In the genomic region with DNA sequence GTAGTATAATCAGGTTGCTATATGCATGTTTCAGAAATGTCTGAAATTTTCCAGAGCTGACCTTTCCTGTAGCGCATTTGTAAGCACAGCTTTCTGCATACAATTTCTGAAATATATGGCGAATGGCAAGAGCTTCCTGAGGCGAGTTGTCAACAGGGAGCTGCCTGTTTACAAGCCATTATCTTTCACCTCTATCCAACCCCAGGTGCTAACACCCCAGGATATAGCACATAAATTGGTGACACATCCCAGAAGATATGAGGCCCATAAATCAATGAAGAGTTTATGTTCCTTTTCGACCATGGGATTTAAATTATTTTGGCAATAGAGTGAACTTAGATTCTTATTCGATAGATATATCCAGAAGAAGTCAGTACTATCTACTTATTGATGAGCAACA, we compare ENCODE assay signal across 22 cellular contexts.
"Had no signal": no experiment of that assay in that cellular context is flagged by ENCODE, and none has a peak within 500 bp of the region (broad histone marks: within the 10 kb centered on the region; RNA-seq: fewer than 3 reads in every experiment).

No MANE protein-coding gene starts in this region.

- ATAC-seq: activated CD8-positive, alpha-beta T cell treated with anti-CD3 and anti-CD28 coated beads, Interleukin-2, amount 10 ng/mL, durations not matched to agents 7 days and 5 days; T-helper 17 cell; WTC11 had no signal

- H3K36me3 ChIP-seq: adrenal gland had no signal

- DNase-seq: activated CD4-positive, alpha-beta T cell treated with anti-CD3 and anti-CD28 coated beads for 48 hours; activated CD4-positive, alpha-beta T cell treated with anti-CD3 and anti-CD28 coated beads, Interleukin-2, amount 50 U/mL, for 4 hours; activated CD4-positive, CD25-positive, alpha-beta regulatory T cell treated with anti-CD3 and anti-CD28 coated beads, Interleukin-2, amount 50 U/mL, for 72 hours; activated CD8-positive, alpha-beta memory T cell treated with anti-CD3 and anti-CD28 coated beads, Interleukin-2, amount 50 U/mL, for 48 hours; activated CD8-positive, alpha-beta T cell treated with anti-CD3 and anti-CD28 coated beads, Interleukin-2, amount 10 ng/mL, durations not matched to agents 7 days and 5 days; activated naive CD4-positive, alpha-beta T cell treated with anti-CD3 and anti-CD28 coated beads, Interleukin-2, amount 50 U/mL, for 16 hours; activated naive CD8-positive, alpha-beta T cell treated with anti-CD3 and anti-CD28 coated beads, Interleukin-2, amount 10 ng/mL, durations not matched to agents 7 days and 5 days; activated T-cell treated with anti-CD3 and anti-CD28 coated beads, Interleukin-2, amount 50 U/mL, for 1 hour; anterior cingulate cortex; KG1; NCI-H1048; NCI-H187 treated with DMSO at 0.1 percent for 48 hours; NCI-H2107; NCI-H2171 treated with DMSO at 0.1 percent for 48 hours; NCI-H226; NCI-H510A; NCI-H526 treated with DMSO at 0.1 percent for 48 hours; SIG-M5; T-helper 17 cell; T-helper 9 cell had no signal

- H3K4me3 ChIP-seq: adrenal gland had no signal

- H3K4me1 ChIP-seq: adrenal gland had no signal

- H3K27ac ChIP-seq: adrenal gland had no signal

- H3K9me3 ChIP-seq: adrenal gland had no signal

- H3K27me3 ChIP-seq: adrenal gland had no signal
